In the genomic region with DNA sequence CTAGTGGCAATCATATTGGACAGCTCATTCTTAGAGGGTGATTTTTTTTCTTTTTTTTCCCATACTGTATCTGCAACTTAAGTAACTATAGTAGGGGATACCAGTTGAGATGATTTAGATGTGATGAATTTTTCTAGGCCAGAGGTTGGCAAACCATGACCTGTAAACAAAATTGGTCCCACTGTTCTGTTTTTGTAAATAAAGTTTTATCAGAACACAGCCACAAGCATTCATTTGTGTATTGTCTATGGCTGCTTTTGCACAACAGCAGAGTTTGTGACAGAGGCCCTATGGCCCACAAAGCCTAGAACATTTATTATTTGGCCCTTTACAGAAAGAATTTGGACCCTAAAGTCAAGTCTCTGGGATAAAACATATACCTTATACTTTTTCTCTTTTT, we compare ENCODE assay signal across 17 cellular contexts. TPM values are rescaled to one million over a fixed set of nuclear protein-coding genes. Genes with fewer than 3 reads are reported as not detected.
A peak's percentile ranks its signal among the peaks of the same experiment; 100 is the strongest.
DNase-seq lines count a peak whose midpoint lies in the region; ATAC-seq and FAIRE-seq lines count a peak whose summit lies in the region.
"Had no signal": no experiment of that assay in that cellular context is flagged by ENCODE, and none has a peak within 500 bp of the region (broad histone marks: within the 10 kb centered on the region; RNA-seq: fewer than 3 reads in every experiment).

No MANE protein-coding gene starts in this region.

- FAIRE-seq in urothelium cell line (lab: Jason Lieb, UNC) = peak; percentile 53
- FAIRE-seq: GM12891, GM18507 had no signal

- peaks cover 0 to 2% of the 10 kb centered on the region in 2 donors for H3K9me3 Mint-ChIP-seq in activated T-cell treated with anti-CD3 and anti-CD28 coated beads, Interleukin-2, amount 50 U/mL, for 72 hours
- peaks cover 0 to 2% (median 0%) of the 10 kb centered on the region in 3 donors for H3K9me3 Mint-ChIP-seq in IgD-negative memory B cell
- H3K9me3 Mint-ChIP-seq: CD4-positive, alpha-beta memory T cell had no signal

- no peaks in the 10 kb centered on the region for H3K9me3 ChIP-seq in T-helper 17 cell (ENCODE audit: control insufficient read depth, low read length, poor library complexity, severe bottlenecking)
- H3K9me3 ChIP-seq: BLaER1, HAP-1 had no signal

- H3K4me3 Mint-ChIP-seq in activated T-cell treated with anti-CD3 and anti-CD28 coated beads, Interleukin-2, amount 50 U/mL, for 72 hours = no peak overlapping the region
- H3K4me3 Mint-ChIP-seq in IgD-negative memory B cell (no peak overlapping the region), T-helper 17 cell (no peak overlapping the region)
- H3K4me3 Mint-ChIP-seq: CD14-positive monocyte; CD4-positive, alpha-beta memory T cell had no signal

- ATAC-seq in activated T-cell treated with anti-CD3 and anti-CD28 coated beads, Interleukin-2, amount 50 U/mL, for 72 hours (replicated peaks in 1 of 2) = no peak
- ATAC-seq in T-helper 17 cell = no peak

- peaks cover 52% of the 10 kb centered on the region for H3K4me1 Mint-ChIP-seq in activated T-cell treated with anti-CD3 and anti-CD28 coated beads, Interleukin-2, amount 50 U/mL, for 72 hours (ENCODE audit: low read depth)
- H3K4me1 Mint-ChIP-seq in IgD-negative memory B cell (peaks cover 20 to 27% (median 23%) of the 10 kb centered on the region in 3 donors), T-helper 17 cell (peaks cover 11% of the 10 kb centered on the region)

- no peak for DNase-seq in activated T-cell treated with anti-CD3 and anti-CD28 coated beads, Interleukin-2, amount 50 U/mL, for 72 hours
- no peak for DNase-seq in activated T-cell treated with anti-CD3 and anti-CD28 coated beads, Interleukin-2, amount 50 U/mL, for 48 hours
- DNase-seq in T-helper 17 cell (no peak), urothelium cell line (ENCODE audit: low spot score) (no peak), D341Med (ENCODE audit: low spot score) (no peak), NOMO-1 treated with dmso at 0.1 percent for 144 hours (lab: John Stamatoyannopoulos, UW; ENCODE audit: unreplicated experiment) (no peak)
- DNase-seq: 8988T; CD4-positive, alpha-beta memory T cell; DND-41; EL; GM23248 had no signal

- H3K36me3 Mint-ChIP-seq in activated T-cell treated with anti-CD3 and anti-CD28 coated beads, Interleukin-2, amount 50 U/mL, for 72 hours (ENCODE audit: insufficient read depth in 2 of 2) = peaks cover 4 to 6% of the 10 kb centered on the region in 2 donors
- H3K36me3 Mint-ChIP-seq in IgD-negative memory B cell (peaks cover 2% of the 10 kb centered on the region), T-helper 17 cell (ENCODE audit: low read depth) (no peaks in the 10 kb centered on the region)

- peak overlapping the region; percentile 1 for H3K27ac Mint-ChIP-seq in activated T-cell treated with anti-CD3 and anti-CD28 coated beads, Interleukin-2, amount 50 U/mL, for 72 hours
- H3K27ac Mint-ChIP-seq in IgD-negative memory B cell = peak overlapping the region in 2 of 3 donors; percentile 4 to 59
- H3K27ac Mint-ChIP-seq in T-helper 17 cell = peak overlapping the region; percentile 57
- H3K27ac Mint-ChIP-seq: CD4-positive, alpha-beta memory T cell had no signal

- no peaks in the 10 kb centered on the region for H3K27me3 Mint-ChIP-seq in activated T-cell treated with anti-CD3 and anti-CD28 coated beads, Interleukin-2, amount 50 U/mL, for 72 hours (ENCODE audit: low read depth)
- H3K27me3 Mint-ChIP-seq in IgD-negative memory B cell (no peaks in the 10 kb centered on the region), T-helper 17 cell (no peaks in the 10 kb centered on the region)
- H3K27me3 Mint-ChIP-seq: CD4-positive, alpha-beta memory T cell had no signal

RNA-seq across cellular contexts. Expression of a gene that starts 11.4 kb away (rescaled TPM):
- total RNA-seq in activated T-cell treated with anti-CD3 and anti-CD28 coated beads, Interleukin-2, amount 50 U/mL, for 72 hours = 100 to 1,000 TPM; 218 to 219 TPM
- polyA plus RNA-seq in IgD-negative memory B cell = 222 TPM
- total RNA-seq in T-helper 17 cell = 10 to 100 TPM; 95.2 to 98.5 TPM

RNA-seq across cellular contexts. Expression of a gene that starts 51.7 kb away (rescaled TPM):
- 10 to 100 TPM; 68.8 to 71.7 TPM for total RNA-seq in activated T-cell treated with anti-CD3 and anti-CD28 coated beads, Interleukin-2, amount 50 U/mL, for 72 hours
- 55.9 TPM for polyA plus RNA-seq in IgD-negative memory B cell
- 10 to 100 TPM; 83.4 to 83.5 TPM for total RNA-seq in T-helper 17 cell

Comparison
In these comparisons a context has a peak if more than half of its experiments do, and no peak if none do; other contexts are left out.
1. H3K27ac Mint-ChIP-seq: peak in every context shown above with its lines; median percentile 57 in T-helper 17 cell; 32 in IgD-negative memory B cell; 1 in activated T-cell treated with anti-CD3 and anti-CD28 coated beads, Interleukin-2, amount 50 U/mL, for 72 hours.